Comparison of ENCODE assay signal across 1 cellular context in genomic region chr9:115132648-115133047, GRCh38.
TF ChIP-seq lines count a peak whose summit lies in the region.

No MANE protein-coding gene starts in this region.

TF ChIP-seq in IMR-90, 13 proteins besides CTCF, POLR2A, EP300 and RAD21:
- TF ChIP-seq RCOR1 (IDR thresholded peaks at IDR 0.05; ENCODE audit: insufficient replicate concordance, low read length) (no peak), CEBPB (IDR thresholded peaks at IDR 0.05; ENCODE audit: low read depth, low read length) (peak; percentile 78), FOS (IDR thresholded peaks at IDR 0.05; ENCODE audit: low read depth, low read length) (peak; percentile 44; the same call in 1 of the 2 replicates), BHLHE40 (IDR thresholded peaks at IDR 0.05; ENCODE audit: low read depth, low read length) (no peak; the same call in 1 of the 2 replicates), NFE2L2 (IDR thresholded peaks at IDR 0.05; ENCODE audit: low read depth, low read length) (no peak), SMC3 (IDR thresholded peaks at IDR 0.05; ENCODE audit: low read depth, low read length) (no peak), MAZ (IDR thresholded peaks at IDR 0.05; ENCODE audit: borderline replicate concordance, low read depth, low read length) (0 out of 2 replicates have a peak, but pooled peaks have one; percentile 29), MXI1 (IDR thresholded peaks at IDR 0.05; ENCODE audit: borderline replicate concordance, low read depth, low read length) (0 out of 2 replicates have a peak, but pooled peaks have one; percentile 53), RFX5 (IDR thresholded peaks at IDR 0.05; ENCODE audit: low read depth, low read length) (no peak), ELK1 (IDR thresholded peaks at IDR 0.05; ENCODE audit: borderline replicate concordance, low read depth, low read length) (no peak)
TF ChIP-seq in IMR-90: peak in this region for 4.
